In genomic region chr6:168926306-168926705, GRCh38 we compare ENCODE assay signal across 24 cellular contexts.
"Had no signal": no experiment of that assay in that cellular context is flagged by ENCODE, and none has a peak within 500 bp of the region (broad histone marks: within the 10 kb centered on the region; RNA-seq: fewer than 3 reads in every experiment).

No MANE protein-coding gene starts in this region.

- DNase-seq: activated CD4-positive, alpha-beta T cell treated with anti-CD3 and anti-CD28 coated beads for 1 hour; activated CD4-positive, alpha-beta T cell treated with anti-CD3 and anti-CD28 coated beads, Interleukin-2, amount 50 U/mL, for 1 hour; activated CD8-positive, alpha-beta T cell treated with anti-CD3 and anti-CD28 coated beads, Interleukin-2, amount 10 ng/mL, durations not matched to agents 7 days and 5 days; activated naive CD8-positive, alpha-beta T cell treated with anti-CD3 and anti-CD28 coated beads for 36 hours; activated T-cell treated with anti-CD3 and anti-CD28 coated beads, Interleukin-2, amount 50 U/mL, for 24 hours; dorsolateral prefrontal cortex; effector memory CD8-positive, alpha-beta T cell; glutamatergic neuron; hippocampal formation; left ventricle myocardium superior; mammary epithelial cell; nucleus accumbens; stimulated activated CD4-positive, alpha-beta T cell treated with anti-CD3 and anti-CD28 coated beads, Interleukin-15, amount 100 ng/mL, for 24 hours; stomach had no signal

- H3K36me3 ChIP-seq: esophagus muscularis mucosa, stomach, suprapubic skin, tibial nerve had no signal

- H3K4me1 ChIP-seq: stomach, suprapubic skin, tibial nerve had no signal

- H3K27me3 ChIP-seq: esophagus muscularis mucosa, stomach, suprapubic skin, tibial nerve had no signal

- H3K27ac Mint-ChIP-seq: activated CD8-positive, alpha-beta T cell treated with anti-CD3 and anti-CD28 coated beads, Interleukin-2, amount 10 ng/mL, durations not matched to agents 7 days and 5 days; activated naive CD8-positive, alpha-beta T cell treated with anti-CD3 and anti-CD28 coated beads for 36 hours; activated T-cell treated with anti-CD3 and anti-CD28 coated beads, Interleukin-2, amount 50 U/mL, for 24 hours; activated T-helper 17 cell treated with anti-CD3 and anti-CD28 coated beads, Interleukin-2, amount 50 U/mL, for 72 hours; effector memory CD8-positive, alpha-beta T cell; nephron; stimulated activated memory B cell treated with anti-CD40 and anti-IgM and Interleukin-4, amounts not matched to agents 10 μg/mL and 1 μg/mL and 100 μg/mL, for 72 hours had no signal

- H3K27me3 Mint-ChIP-seq: activated T-helper 17 cell treated with anti-CD3 and anti-CD28 coated beads, Interleukin-2, amount 50 U/mL, for 72 hours; stimulated activated memory B cell treated with anti-CD40 and anti-IgM and Interleukin-4, amounts not matched to agents 10 μg/mL and 1 μg/mL and 100 μg/mL, for 72 hours had no signal

- H3K9me3 ChIP-seq: esophagus muscularis mucosa, suprapubic skin had no signal

- H3K27ac ChIP-seq: dorsolateral prefrontal cortex, esophagus muscularis mucosa, stomach, suprapubic skin, tibial nerve, VCaP had no signal

- H3K4me3 Mint-ChIP-seq: activated CD8-positive, alpha-beta T cell treated with anti-CD3 and anti-CD28 coated beads, Interleukin-2, amount 10 ng/mL, durations not matched to agents 7 days and 5 days; activated naive CD8-positive, alpha-beta T cell treated with anti-CD3 and anti-CD28 coated beads for 36 hours; activated T-cell treated with anti-CD3 and anti-CD28 coated beads, Interleukin-2, amount 50 U/mL, for 24 hours; activated T-helper 17 cell treated with anti-CD3 and anti-CD28 coated beads, Interleukin-2, amount 50 U/mL, for 72 hours; central memory CD8-positive, alpha-beta T cell; effector memory CD8-positive, alpha-beta T cell; nephron; stimulated activated memory B cell treated with anti-CD40 and anti-IgM and Interleukin-4, amounts not matched to agents 10 μg/mL and 1 μg/mL and 100 μg/mL, for 72 hours had no signal

- H3K36me3 Mint-ChIP-seq: activated naive CD8-positive, alpha-beta T cell treated with anti-CD3 and anti-CD28 coated beads for 36 hours; stimulated activated memory B cell treated with anti-CD40 and anti-IgM and Interleukin-4, amounts not matched to agents 10 μg/mL and 1 μg/mL and 100 μg/mL, for 72 hours had no signal

- H3K4me3 ChIP-seq: dorsolateral prefrontal cortex, esophagus muscularis mucosa, smooth muscle cell, stomach, suprapubic skin, tibial nerve had no signal

- ATAC-seq: activated CD8-positive, alpha-beta T cell treated with anti-CD3 and anti-CD28 coated beads, Interleukin-2, amount 10 ng/mL, durations not matched to agents 7 days and 5 days; activated T-helper 17 cell treated with anti-CD3 and anti-CD28 coated beads, Interleukin-2, amount 50 U/mL, for 72 hours; effector memory CD8-positive, alpha-beta T cell; left ventricle myocardium superior; sciatic nerve; stimulated activated memory B cell treated with anti-CD40 and anti-IgM and Interleukin-4, amounts not matched to agents 10 μg/mL and 1 μg/mL and 100 μg/mL, for 72 hours had no signal

- H3K4me2 ChIP-seq: smooth muscle cell had no signal

- H3K4me1 Mint-ChIP-seq: activated naive CD8-positive, alpha-beta T cell treated with anti-CD3 and anti-CD28 coated beads for 36 hours; activated T-helper 17 cell treated with anti-CD3 and anti-CD28 coated beads, Interleukin-2, amount 50 U/mL, for 72 hours; central memory CD8-positive, alpha-beta T cell; nephron; stimulated activated memory B cell treated with anti-CD40 and anti-IgM and Interleukin-4, amounts not matched to agents 10 μg/mL and 1 μg/mL and 100 μg/mL, for 72 hours had no signal

- H3K9me3 Mint-ChIP-seq: activated naive CD8-positive, alpha-beta T cell treated with anti-CD3 and anti-CD28 coated beads for 36 hours; activated T-cell treated with anti-CD3 and anti-CD28 coated beads, Interleukin-2, amount 50 U/mL, for 24 hours; activated T-helper 17 cell treated with anti-CD3 and anti-CD28 coated beads, Interleukin-2, amount 50 U/mL, for 72 hours; central memory CD8-positive, alpha-beta T cell; effector memory CD8-positive, alpha-beta T cell had no signal
